ENCODE assay signal across 22 cellular contexts in genomic region chr2:50770299-50770698, GRCh38.
A peak's percentile ranks its signal among the peaks of the same experiment; 100 is the strongest.
DNase-seq lines count a peak whose midpoint lies in the region; ATAC-seq and TF ChIP-seq lines count a peak whose summit lies in the region.
"Had no signal": no experiment of that assay in that cellular context is flagged by ENCODE, and none has a peak within 500 bp of the region (broad histone marks: within the 10 kb centered on the region; RNA-seq: fewer than 3 reads in every experiment).

No MANE protein-coding gene starts in this region.

- WGBS in liver: 54% methylated on average over 3 of the region's 3 CpGs
- 38% methylated on average over 3 of the region's 3 CpGs for WGBS in right lobe of liver (ENCODE audit: insufficient coverage, low coverage, low lambda C conversion rate, missing lambda C conversion rate)

- H3K4me1 ChIP-seq in liver (ENCODE audit: control insufficient read depth in 4 of 4, insufficient read depth in 4 of 4, low read length in 3 of 4) (peaks cover 5 to 32% (median 17%) of the 10 kb centered on the region in 4 donors), right lobe of liver (peaks cover 0 to 14% (median 3%) of the 10 kb centered on the region in 4 donors)
- H3K4me1 ChIP-seq: A549; BLaER1 treated with 17β-estradiol and CSF1 and Interleukin-3, amounts not matched to agents 10 nM and 100 nM had no signal

- H3K36me3 ChIP-seq in liver (ENCODE audit: control insufficient read depth in 4 of 4, insufficient read depth in 3 of 4, low read depth in 1 of 4, low read length in 3 of 4): no peaks in the 10 kb centered on the region
- no peaks in the 10 kb centered on the region for H3K36me3 ChIP-seq in right lobe of liver
- H3K36me3 ChIP-seq: BLaER1 treated with 17β-estradiol and CSF1 and Interleukin-3, amounts not matched to agents 10 nM and 100 nM had no signal

- no peak overlapping the region for H3K9ac ChIP-seq in liver (ENCODE audit: low read depth in 1 of 2, low read length in 2 of 2)
- H3K9ac ChIP-seq: BLaER1 treated with 17β-estradiol and CSF1 and Interleukin-3, amounts not matched to agents 10 nM and 100 nM had no signal

- H3K4me3 ChIP-seq in liver (ENCODE audit: low read depth in 1 of 3, low read length in 3 of 3) (no peak overlapping the region), right lobe of liver (no peak overlapping the region), foreskin fibroblast (ENCODE audit: low read depth in 1 of 2, low read length in 2 of 2) (no peak overlapping the region)
- H3K4me3 ChIP-seq: A549; BLaER1 treated with 17β-estradiol and CSF1 and Interleukin-3, amounts not matched to agents 10 nM and 100 nM; GM12878 had no signal

- DNase-seq in right lobe of liver (no peak), mucosa of gallbladder (ENCODE audit: low spot score) (peak; percentile 15), foreskin fibroblast (no peak), NCI-H2227 (lab: John Stamatoyannopoulos, UW; ENCODE audit: unreplicated experiment) (no peak)
- DNase-seq: AML-193; Caco-2; Calu3; CD4-positive, alpha-beta T cell; CD8-positive, alpha-beta T cell; DMS 273 treated with DMSO at 0.1 percent for 48 hours; DMS153; DMS53; DMS79; DND-41; EL; GDM1 had no signal

- no peak for ATAC-seq in right lobe of liver
- ATAC-seq: A549; CD8-positive, alpha-beta T cell; GM12878 had no signal

- H3K9me3 ChIP-seq in liver (ENCODE audit: control insufficient read depth in 4 of 4, low read length in 3 of 4) (no peaks in the 10 kb centered on the region), right lobe of liver (no peaks in the 10 kb centered on the region)
- H3K9me3 ChIP-seq: A549; BLaER1 treated with 17β-estradiol and CSF1 and Interleukin-3, amounts not matched to agents 10 nM and 100 nM; Caco-2 had no signal

- TF ChIP-seq RAD21 in liver (IDR thresholded peaks at IDR 0.05): no peak

- H3K27me3 ChIP-seq in liver (ENCODE audit: control insufficient read depth in 4 of 4, insufficient read depth in 4 of 4, low read length in 3 of 4): no peaks in the 10 kb centered on the region
- H3K27me3 ChIP-seq in right lobe of liver: no peaks in the 10 kb centered on the region
- H3K27me3 ChIP-seq: BLaER1 treated with 17β-estradiol and CSF1 and Interleukin-3, amounts not matched to agents 10 nM and 100 nM had no signal

- H3K27ac ChIP-seq in liver (ENCODE audit: low read depth in 1 of 2, low read length in 2 of 2) (no peak overlapping the region), right lobe of liver (no peak overlapping the region)
- H3K27ac ChIP-seq: 22Rv1; A549; BLaER1 treated with 17β-estradiol and CSF1 and Interleukin-3, amounts not matched to agents 10 nM and 100 nM; C4-2B had no signal

- TF ChIP-seq CTCF in liver (IDR thresholded peaks at IDR 0.05; ENCODE audit: low read depth, low read length, missing input control): no peak
- TF ChIP-seq CTCF in right lobe of liver (IDR thresholded peaks at IDR 0.05): no peak
- no peak for TF ChIP-seq CTCF in foreskin fibroblast (IDR thresholded peaks at IDR 0.05; ENCODE audit: low read depth, low read length)

- TF ChIP-seq POLR2A in right lobe of liver (IDR thresholded peaks at IDR 0.05): no peak

- intact Hi-C loops in right lobe of liver (cut with DNase I): no loop called here

TF ChIP-seq in liver, 16 proteins besides CTCF, POLR2A, EP300 and RAD21:
- TF ChIP-seq, protein P1, sequence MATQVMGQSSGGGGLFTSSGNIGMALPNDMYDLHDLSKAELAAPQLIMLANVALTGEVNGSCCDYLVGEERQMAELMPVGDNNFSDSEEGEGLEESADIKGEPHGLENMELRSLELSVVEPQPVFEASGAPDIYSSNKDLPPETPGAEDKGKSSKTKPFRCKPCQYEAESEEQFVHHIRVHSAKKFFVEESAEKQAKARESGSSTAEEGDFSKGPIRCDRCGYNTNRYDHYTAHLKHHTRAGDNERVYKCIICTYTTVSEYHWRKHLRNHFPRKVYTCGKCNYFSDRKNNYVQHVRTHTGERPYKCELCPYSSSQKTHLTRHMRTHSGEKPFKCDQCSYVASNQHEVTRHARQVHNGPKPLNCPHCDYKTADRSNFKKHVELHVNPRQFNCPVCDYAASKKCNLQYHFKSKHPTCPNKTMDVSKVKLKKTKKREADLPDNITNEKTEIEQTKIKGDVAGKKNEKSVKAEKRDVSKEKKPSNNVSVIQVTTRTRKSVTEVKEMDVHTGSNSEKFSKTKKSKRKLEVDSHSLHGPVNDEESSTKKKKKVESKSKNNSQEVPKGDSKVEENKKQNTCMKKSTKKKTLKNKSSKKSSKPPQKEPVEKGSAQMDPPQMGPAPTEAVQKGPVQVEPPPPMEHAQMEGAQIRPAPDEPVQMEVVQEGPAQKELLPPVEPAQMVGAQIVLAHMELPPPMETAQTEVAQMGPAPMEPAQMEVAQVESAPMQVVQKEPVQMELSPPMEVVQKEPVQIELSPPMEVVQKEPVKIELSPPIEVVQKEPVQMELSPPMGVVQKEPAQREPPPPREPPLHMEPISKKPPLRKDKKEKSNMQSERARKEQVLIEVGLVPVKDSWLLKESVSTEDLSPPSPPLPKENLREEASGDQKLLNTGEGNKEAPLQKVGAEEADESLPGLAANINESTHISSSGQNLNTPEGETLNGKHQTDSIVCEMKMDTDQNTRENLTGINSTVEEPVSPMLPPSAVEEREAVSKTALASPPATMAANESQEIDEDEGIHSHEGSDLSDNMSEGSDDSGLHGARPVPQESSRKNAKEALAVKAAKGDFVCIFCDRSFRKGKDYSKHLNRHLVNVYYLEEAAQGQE (IDR thresholded peaks at IDR 0.05): no peak
- TF ChIP-seq HNF4G (IDR thresholded peaks at IDR 0.05): peak; percentile 91
- no peak for TF ChIP-seq FOXA1 (IDR thresholded peaks at IDR 0.05)
- TF ChIP-seq SP1 (IDR thresholded peaks at IDR 0.05): peak; percentile 67
- no peak for TF ChIP-seq EGR1 (IDR thresholded peaks at IDR 0.05; ENCODE audit: low read depth in 2 of 2)
- no peak for TF ChIP-seq ZBTB33 (IDR thresholded peaks at IDR 0.05)
- TF ChIP-seq HNF4A (conservative IDR thresholded peaks at IDR 0.05): peak; percentile 46 to 97
- no peak for TF ChIP-seq JUND (IDR thresholded peaks at IDR 0.05)
- no peak for TF ChIP-seq ATF3 (IDR thresholded peaks at IDR 0.05)
- peak in 1 of 2 donors; percentile 42 for TF ChIP-seq RXRA (IDR thresholded peaks at IDR 0.05)
